Comparison of ENCODE assay signal across 12 cellular contexts in genomic region chr3:45026957-45027356, GRCh38. TPM values are rescaled to one million over a fixed set of nuclear protein-coding genes. Genes with fewer than 3 reads are reported as not detected.
DNase-seq lines count a peak whose midpoint lies in the region; ATAC-seq, FAIRE-seq and TF ChIP-seq lines count a peak whose summit lies in the region.
"Had no signal": no experiment of that assay in that cellular context is flagged by ENCODE, and none has a peak within 500 bp of the region (broad histone marks: within the 10 kb centered on the region; RNA-seq: fewer than 3 reads in every experiment).

No MANE protein-coding gene starts in this region.

- H3K27ac Mint-ChIP-seq in chondrocyte (ENCODE audit: unreplicated experiment) = peak overlapping the region; percentile 88
- H3K27ac Mint-ChIP-seq: type B pancreatic cell had no signal

- ATAC-seq in esophagus mucosa = no peak

- no peaks in the 10 kb centered on the region for H3K27me3 ChIP-seq in H7 (ENCODE audit: control insufficient read depth, insufficient read depth, low read length)
- peaks cover 3 to 14% (median 10%) of the 10 kb centered on the region in 3 donors for H3K27me3 ChIP-seq in skeletal muscle tissue (ENCODE audit: control insufficient read depth in 3 of 3, insufficient read depth in 3 of 3, low read length in 3 of 3)

- H3K9ac ChIP-seq in kidney (ENCODE audit: low read length in 2 of 2) (peak overlapping the region in 1 of 2 donors; percentile 29), skeletal muscle tissue (ENCODE audit: low read depth in 1 of 3, low read length in 3 of 3) (peak overlapping the region in 2 of 3 donors; percentile 47 to 79)

- H3K4me3 Mint-ChIP-seq in chondrocyte (ENCODE audit: unreplicated experiment) = peak overlapping the region; percentile 72
- H3K4me3 Mint-ChIP-seq: type B pancreatic cell had no signal

- H3K4me3 ChIP-seq in H7 (ENCODE audit: insufficient read depth, low read depth, low read length) = no peak overlapping the region
- peak overlapping the region; percentile 47 to 69 for H3K4me3 ChIP-seq in kidney (ENCODE audit: low read length in 2 of 2)
- peak overlapping the region; percentile 18 to 83 (median 64) for H3K4me3 ChIP-seq in skeletal muscle tissue (ENCODE audit: low read length in 3 of 3)
- H3K4me3 ChIP-seq: HAP-1 had no signal

- intact Hi-C loops in kidney (cut with DNase I) = no loop called here

- H3K4me1 ChIP-seq in kidney (ENCODE audit: control insufficient read depth in 1 of 2, insufficient read depth in 1 of 2, low read depth in 1 of 2, low read length in 2 of 2) = peaks cover 0 to 15% of the 10 kb centered on the region in 2 donors
- peaks cover 39 to 52% (median 49%) of the 10 kb centered on the region in 3 donors for H3K4me1 ChIP-seq in skeletal muscle tissue (ENCODE audit: control insufficient read depth in 3 of 3, insufficient read depth in 3 of 3, low read length in 3 of 3)
- H3K4me1 ChIP-seq: HAP-1 had no signal

- H3K27ac ChIP-seq in kidney (ENCODE audit: low read depth in 2 of 2, low read length in 2 of 2) = peak overlapping the region; percentile 40 to 60
- peak overlapping the region; percentile 70 for H3K27ac ChIP-seq in skeletal muscle tissue (ENCODE audit: low read depth, low read length)

- H3K4me1 Mint-ChIP-seq in chondrocyte (ENCODE audit: low read depth) = peaks cover 55% of the 10 kb centered on the region

- no peaks in the 10 kb centered on the region for H3K9me3 Mint-ChIP-seq in chondrocyte (ENCODE audit: low read depth)
- H3K9me3 Mint-ChIP-seq: brain, type B pancreatic cell had no signal

- peaks cover under 1% of the 10 kb centered on the region for H3K36me3 Mint-ChIP-seq in chondrocyte (ENCODE audit: low read depth)
- H3K36me3 Mint-ChIP-seq: brain had no signal

- FAIRE-seq in kidney (lab: Jason Lieb, UNC) = no peak

- TF ChIP-seq CTCF in chondrocyte (IDR thresholded peaks at IDR 0.05) (no peak), kidney (IDR thresholded peaks at IDR 0.05; ENCODE audit: borderline replicate concordance, extremely low read depth, insufficient read depth) (no peak)

- DNase-seq in H7 (peak; percentile 57), chondrocyte (ENCODE audit: low spot score) (no peak), kidney (peak; percentile 94), NCI-H2107 treated with DMSO at 0.1 percent for 48 hours (lab: John Stamatoyannopoulos, UW; ENCODE audit: unreplicated experiment) (no peak), OCI-M1 (lab: John Stamatoyannopoulos, UW) (no peak), A172 (ENCODE audit: low spot score) (no peak)
- DNase-seq: NCI-H1417 treated with DMSO at 0.1 percent for 48 hours had no signal

- no peaks in the 10 kb centered on the region for H3K36me3 ChIP-seq in H7 (replicated peaks; ENCODE audit: control insufficient read depth, insufficient read depth, low read length)
- H3K36me3 ChIP-seq in kidney (ENCODE audit: control insufficient read depth in 1 of 2, insufficient read depth in 2 of 2, low read length in 2 of 2) = peaks cover 0 to 4% of the 10 kb centered on the region in 2 donors
- peaks cover 0 to 10% (median 3%) of the 10 kb centered on the region in 3 donors for H3K36me3 ChIP-seq in skeletal muscle tissue (ENCODE audit: control insufficient read depth in 3 of 3, insufficient read depth in 3 of 3, low read length in 3 of 3)
- H3K36me3 ChIP-seq: HAP-1 had no signal

- no peaks in the 10 kb centered on the region for H3K27me3 Mint-ChIP-seq in chondrocyte (ENCODE audit: low read depth)
- H3K27me3 Mint-ChIP-seq: brain had no signal

- H3K9me3 ChIP-seq in kidney (ENCODE audit: control insufficient read depth in 1 of 2, low read length in 2 of 2) = no peaks in the 10 kb centered on the region
- H3K9me3 ChIP-seq in skeletal muscle tissue (ENCODE audit: control insufficient read depth in 3 of 3, low read length in 3 of 3) = no peaks in the 10 kb centered on the region
- H3K9me3 ChIP-seq: HAP-1 had no signal

RNA-seq across cellular contexts. Expression of gene CLEC3B, which starts 0.9 kb away (rescaled TPM):
- not detected in 2 replicates for total RNA-seq in H7 (2014; rRNA removed; shearing (Covaris generic))
- 47.1 to 105 TPM (median 50.3 TPM) in 3 replicates for total RNA-seq in chondrocyte
- 45.3 TPM for total RNA-seq in kidney
- polyA plus RNA-seq in kidney (ENCODE audit: insufficient read depth, low read depth, low replicate concordance) = 284 TPM
- total RNA-seq in skeletal muscle tissue = 129 TPM
- 3.1 TPM for total RNA-seq in esophagus mucosa
- not detected in 2 replicates for total RNA-seq in A172 (2014; rRNA removed; shearing (Covaris generic))

RNA-seq across cellular contexts. Expression of gene EXOSC7, which starts 50.9 kb away (rescaled TPM):
- 83.4 and 96.3 TPM in 2 replicates for total RNA-seq in H7 (2014; rRNA removed; shearing (Covaris generic))
- total RNA-seq in chondrocyte (29.1 to 33.3 TPM (median 31.3 TPM) in 3 replicates), kidney (43.8 TPM), skeletal muscle tissue (36.0 TPM), esophagus mucosa (32.5 TPM)
- polyA plus RNA-seq in kidney (ENCODE audit: insufficient read depth, low read depth, low replicate concordance) = 71.8 TPM
- 62.5 and 65.0 TPM in 2 replicates for total RNA-seq in A172 (2014; rRNA removed; shearing (Covaris generic))

RNA-seq across cellular contexts. Expression of gene ZDHHC3, which starts 51.0 kb away (rescaled TPM):
- total RNA-seq in H7 (2014; rRNA removed; shearing (Covaris generic)) = 55.6 and 58.2 TPM in 2 replicates
- 60.3 to 69.8 TPM (median 63.4 TPM) in 3 replicates for total RNA-seq in chondrocyte
- 71.5 TPM for total RNA-seq in kidney
- 60.2 TPM for polyA plus RNA-seq in kidney (ENCODE audit: insufficient read depth, low read depth, low replicate concordance)
- 25.6 TPM for total RNA-seq in skeletal muscle tissue
- total RNA-seq in esophagus mucosa = 72.3 TPM
- 55.2 and 56.2 TPM in 2 replicates for total RNA-seq in A172 (2014; rRNA removed; shearing (Covaris generic))

Comparison
In these comparisons a context has a peak if more than half of its experiments do, and no peak if none do; other contexts are left out.
1. DNase-seq: peak in H7 (single experiment) and kidney (single experiment); none in chondrocyte (single experiment), NCI-H2107 treated with DMSO at 0.1 percent for 48 hours (single experiment), OCI-M1 (single experiment) and A172 (single experiment).
2. RNA of gene CLEC3B, which starts 0.9 kb away (total RNA-seq): 129 TPM in skeletal muscle tissue (single experiment), 47.1 to 105 TPM in chondrocyte and 45.3 TPM in kidney (single experiment); 3.1 TPM in esophagus mucosa (single experiment), not detected in H7 and not detected in A172; every median in the first group is over 10 times any median in the second.